Comparison of ENCODE assay signal across 17 cellular contexts in genomic region chr6:157245486-157245885, GRCh38.
"Had no signal": no experiment of that assay in that cellular context is flagged by ENCODE, and none has a peak within 500 bp of the region (broad histone marks: within the 10 kb centered on the region; RNA-seq: fewer than 3 reads in every experiment).

No MANE protein-coding gene starts in this region.

- H3K9me3 ChIP-seq: adrenal gland, body of pancreas, pancreas, stomach had no signal

- ATAC-seq: body of pancreas, foreskin keratinocyte, heart left ventricle had no signal

- H3K36me3 Mint-ChIP-seq: activated naive CD4-positive, alpha-beta T cell treated with anti-CD3 and anti-CD28 coated beads, Interleukin-2, amount 10 ng/mL, durations not matched to agents 7 days and 5 days had no signal

- DNase-seq: activated CD4-positive, alpha-beta T cell treated with anti-CD3 and anti-CD28 coated beads, Interleukin-2, amount 10 ng/mL, durations not matched to agents 7 days and 5 days; activated CD4-positive, CD25-positive, alpha-beta regulatory T cell; activated CD8-positive, alpha-beta memory T cell treated with anti-CD3 and anti-CD28 coated beads for 24 hours; activated naive CD4-positive, alpha-beta T cell treated with anti-CD3 and anti-CD28 coated beads, Interleukin-2, amount 10 ng/mL, durations not matched to agents 7 days and 5 days; adrenal gland; body of pancreas; foreskin keratinocyte; islet precursor cell; left lung; mesendoderm; stomach had no signal

- H3K27ac Mint-ChIP-seq: activated CD4-positive, alpha-beta T cell treated with anti-CD3 and anti-CD28 coated beads, Interleukin-2, amount 10 ng/mL, durations not matched to agents 7 days and 5 days; activated naive CD4-positive, alpha-beta T cell treated with anti-CD3 and anti-CD28 coated beads, Interleukin-2, amount 10 ng/mL, durations not matched to agents 7 days and 5 days; activated T-helper 2 cell treated with anti-CD3 and anti-CD28 coated beads, Interferon-gamma antibody, Interleukin-2, Interleukin-4, amounts not matched to agents 10 μg/mL and 5 μg/mL and 100 μg/mL, durations not matched to agents 14 hours and 24 hours and 36 hours; T-helper 1 cell treated with Interleukin-12 subunit alpha and Interleukin-12 subunit beta and Interleukin-4 antibody, amounts not matched to agents 30 μg/mL and 1 μg/mL, for 36 hours had no signal

- H3K4me3 Mint-ChIP-seq: activated CD4-positive, alpha-beta T cell treated with anti-CD3 and anti-CD28 coated beads, Interleukin-2, amount 10 ng/mL, durations not matched to agents 7 days and 5 days; activated naive CD4-positive, alpha-beta T cell treated with anti-CD3 and anti-CD28 coated beads, Interleukin-2, amount 10 ng/mL, durations not matched to agents 7 days and 5 days; T-helper 1 cell treated with Interleukin-12 subunit alpha and Interleukin-12 subunit beta and Interleukin-4 antibody, amounts not matched to agents 30 μg/mL and 1 μg/mL, for 36 hours had no signal

- H3K4me3 ChIP-seq: adrenal gland, body of pancreas, esophagus muscularis mucosa, heart left ventricle, left lung, pancreas, skin epidermis, stomach had no signal

- FAIRE-seq: pancreas had no signal

- H3K27ac ChIP-seq: adrenal gland, body of pancreas, foreskin keratinocyte, left lung, pancreas had no signal

- H3K4me1 ChIP-seq: pancreas had no signal

- H3K36me3 ChIP-seq: adrenal gland, esophagus muscularis mucosa, heart left ventricle, left lung, pancreas, stomach had no signal

- H3K27me3 ChIP-seq: adrenal gland, body of pancreas, esophagus muscularis mucosa, heart left ventricle, pancreas, stomach had no signal
